ENCODE assay signal across 23 cellular contexts in genomic region chr10:106635947-106636346, GRCh38.
"Had no signal": no experiment of that assay in that cellular context is flagged by ENCODE, and none has a peak within 500 bp of the region (broad histone marks: within the 10 kb centered on the region; RNA-seq: fewer than 3 reads in every experiment).

No MANE protein-coding gene starts in this region.

- H3K36me3 ChIP-seq: esophagus muscularis mucosa, gastroesophageal sphincter, heart left ventricle had no signal

- H3K4me2 ChIP-seq: hepatocyte had no signal

- H3K4me3 ChIP-seq: coronary artery, dorsolateral prefrontal cortex, esophagus muscularis mucosa, gastroesophageal sphincter, heart left ventricle, hepatocyte, lung had no signal

- DNase-seq: dermis blood vessel endothelial cell; dorsolateral prefrontal cortex; effector CD4-positive, alpha-beta T cell; effector memory CD4-positive, alpha-beta T cell; foreskin keratinocyte; heart left ventricle; hypothalamus; immature natural killer cell; islet precursor cell; kidney; left colon; left ventricle myocardium superior; mammary epithelial cell; mesendoderm; midbrain; naive thymus-derived CD4-positive, alpha-beta T cell had no signal

- H3K79me2 ChIP-seq: hepatocyte had no signal

- H2AFZ ChIP-seq: hepatocyte had no signal

- H3K4me3 Mint-ChIP-seq: immature natural killer cell; memory B cell; naive thymus-derived CD4-positive, alpha-beta T cell had no signal

- H3K4me1 Mint-ChIP-seq: immature natural killer cell; memory B cell; naive thymus-derived CD4-positive, alpha-beta T cell had no signal

- H3K27ac Mint-ChIP-seq: immature natural killer cell; memory B cell; naive thymus-derived CD4-positive, alpha-beta T cell had no signal

- H3K27me3 ChIP-seq: dorsolateral prefrontal cortex, esophagus muscularis mucosa, foreskin keratinocyte, gastroesophageal sphincter, heart left ventricle, hepatocyte had no signal

- H3K4me1 ChIP-seq: esophagus muscularis mucosa, foreskin keratinocyte, gastroesophageal sphincter had no signal

- H3K36me3 Mint-ChIP-seq: immature natural killer cell; memory B cell; naive thymus-derived CD4-positive, alpha-beta T cell had no signal

- H3K9me3 ChIP-seq: esophagus muscularis mucosa, gastroesophageal sphincter, heart left ventricle had no signal

- H3K27ac ChIP-seq: coronary artery, dorsolateral prefrontal cortex, esophagus muscularis mucosa, foreskin keratinocyte, gastroesophageal sphincter, heart left ventricle, hepatocyte had no signal

- ATAC-seq: foreskin keratinocyte; gastroesophageal sphincter; heart left ventricle; left colon; left lobe of liver; naive thymus-derived CD4-positive, alpha-beta T cell had no signal

- H3K27me3 Mint-ChIP-seq: memory B cell; naive thymus-derived CD4-positive, alpha-beta T cell had no signal
